Comparison of ENCODE assay signal across 1 cellular context in the genomic region with DNA sequence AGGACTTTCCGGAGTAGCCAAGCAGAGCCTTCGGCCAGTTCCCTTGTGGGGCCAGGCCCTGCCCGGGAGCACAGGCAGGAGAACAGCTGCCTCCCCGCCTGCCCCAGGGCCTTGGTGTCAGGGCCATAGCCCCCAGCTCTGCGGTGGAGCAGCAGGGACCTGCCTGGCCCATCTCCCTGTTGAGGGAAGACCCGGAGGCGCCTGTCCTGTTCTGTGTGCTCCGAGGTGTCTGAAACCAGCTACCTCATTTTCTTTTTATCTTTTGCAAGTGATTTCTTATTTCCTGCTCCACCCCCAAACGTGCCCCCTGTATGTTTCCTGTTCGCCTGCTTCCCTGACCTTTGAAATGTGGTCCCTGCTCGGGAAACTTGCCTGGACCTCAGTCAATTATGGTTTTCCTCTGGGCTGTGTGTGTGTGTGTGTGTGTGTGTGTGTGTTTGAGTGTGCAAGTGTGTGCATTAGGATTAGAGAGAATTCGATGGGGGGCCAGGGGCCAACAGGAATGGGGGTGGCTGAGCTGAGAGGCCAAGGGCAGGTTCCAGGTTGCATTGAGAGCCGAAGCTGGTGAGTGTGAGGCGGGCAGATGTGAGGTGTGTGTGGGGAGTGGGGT.
TF ChIP-seq lines count a peak whose summit lies in the region.

No MANE protein-coding gene starts in this region.

TF ChIP-seq in HepG2, 621 proteins besides CTCF, POLR2A, EP300 and RAD21 (continues in another document):
- TF ChIP-seq ZMYM4 (CRISPR knock-in tag; IDR thresholded peaks at IDR 0.05), result peak; percentile 59; the same call in 1 of the 2 replicates
- TF ChIP-seq FOXP1 (IDR thresholded peaks at IDR 0.05), result 0 out of 2 replicates have a peak, but pooled peaks have one; percentile 10
- TF ChIP-seq FOXP1 (CRISPR knock-in tag; IDR thresholded peaks at IDR 0.05), result peak; percentile 59; the same call in 1 of the 2 replicates
- TF ChIP-seq ZNF563 (CRISPR knock-in tag; IDR thresholded peaks at IDR 0.05), result peak; percentile 51; the same call in 1 of the 2 replicates
- TF ChIP-seq ARID5B (CRISPR knock-in tag; IDR thresholded peaks at IDR 0.05), result peak; percentile 57; the same call in 1 of the 2 replicates
- TF ChIP-seq JUNB (CRISPR knock-in tag; IDR thresholded peaks at IDR 0.05; ENCODE audit: borderline replicate concordance), result peak; percentile 78; the same call in 1 of the 2 replicates
- TF ChIP-seq REPIN1 (CRISPR knock-in tag; IDR thresholded peaks at IDR 0.05; ENCODE audit: borderline replicate concordance, low read depth), result peak; percentile 75; the same call in 1 of the 2 replicates
- peak; percentile 94; the same call in 1 of the 2 replicates for TF ChIP-seq ZBTB20 (CRISPR knock-in tag; IDR thresholded peaks at IDR 0.05; ENCODE audit: borderline replicate concordance, low read depth)
- 0 out of 2 replicates have a peak, but pooled peaks have one; percentile 39 for TF ChIP-seq GATAD1 (CRISPR knock-in tag; IDR thresholded peaks at IDR 0.05)
- 0 out of 2 replicates have a peak, but pooled peaks have one; percentile 7 for TF ChIP-seq BCL6 (CRISPR knock-in tag; IDR thresholded peaks at IDR 0.05)
- no peak for TF ChIP-seq ZNF780A (CRISPR knock-in tag; IDR thresholded peaks at IDR 0.05)
- TF ChIP-seq KDM5B (CRISPR knock-in tag; IDR thresholded peaks at IDR 0.05; ENCODE audit: borderline replicate concordance), result peak; percentile 50; the same call in 1 of the 2 replicates
- TF ChIP-seq KDM4B (CRISPR knock-in tag; IDR thresholded peaks at IDR 0.05), result 0 out of 2 replicates have a peak, but pooled peaks have one; percentile 24
- TF ChIP-seq RCOR2 (CRISPR knock-in tag; IDR thresholded peaks at IDR 0.05), result peak; percentile 53; the same call in 1 of the 2 replicates
- peak; percentile 59; the same call in 1 of the 2 replicates for TF ChIP-seq TMF1 (CRISPR knock-in tag; IDR thresholded peaks at IDR 0.05; ENCODE audit: low read depth)
- TF ChIP-seq, protein P1, sequence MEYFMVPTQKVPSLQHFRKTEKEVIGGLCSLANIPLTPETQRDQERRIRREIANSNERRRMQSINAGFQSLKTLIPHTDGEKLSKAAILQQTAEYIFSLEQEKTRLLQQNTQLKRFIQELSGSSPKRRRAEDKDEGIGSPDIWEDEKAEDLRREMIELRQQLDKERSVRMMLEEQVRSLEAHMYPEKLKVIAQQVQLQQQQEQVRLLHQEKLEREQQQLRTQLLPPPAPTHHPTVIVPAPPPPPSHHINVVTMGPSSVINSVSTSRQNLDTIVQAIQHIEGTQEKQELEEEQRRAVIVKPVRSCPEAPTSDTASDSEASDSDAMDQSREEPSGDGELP (IDR thresholded peaks at IDR 0.05; ENCODE audit: borderline replicate concordance, low read depth), result 0 out of 2 replicates have a peak, but pooled peaks have one; percentile 44
- peak; percentile 49; the same call in 1 of the 2 replicates for TF ChIP-seq ZSCAN25 (CRISPR knock-in tag; IDR thresholded peaks at IDR 0.05)
- no peak for TF ChIP-seq SYNCRIP (IDR thresholded peaks at IDR 0.05; ENCODE audit: insufficient read depth, low read depth, low read length)
- peak; percentile 50; the same call in 1 of the 2 replicates for TF ChIP-seq ZNF768 (CRISPR knock-in tag; IDR thresholded peaks at IDR 0.05)
- TF ChIP-seq, protein P2, sequence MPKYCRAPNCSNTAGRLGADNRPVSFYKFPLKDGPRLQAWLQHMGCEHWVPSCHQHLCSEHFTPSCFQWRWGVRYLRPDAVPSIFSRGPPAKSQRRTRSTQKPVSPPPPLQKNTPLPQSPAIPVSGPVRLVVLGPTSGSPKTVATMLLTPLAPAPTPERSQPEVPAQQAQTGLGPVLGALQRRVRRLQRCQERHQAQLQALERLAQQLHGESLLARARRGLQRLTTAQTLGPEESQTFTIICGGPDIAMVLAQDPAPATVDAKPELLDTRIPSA (CRISPR knock-in tag; IDR thresholded peaks at IDR 0.05; ENCODE audit: borderline replicate concordance), result no peak
- no peak for TF ChIP-seq ZNF616 (CRISPR knock-in tag; IDR thresholded peaks at IDR 0.05; ENCODE audit: low read depth)
- TF ChIP-seq NR2F2 (IDR thresholded peaks at IDR 0.05; ENCODE audit: borderline replicate concordance, low read depth), result peak; percentile 74; the same call in 1 of the 2 replicates
- no peak for TF ChIP-seq SOX6 (IDR thresholded peaks at IDR 0.05)
- peak; percentile 86 for TF ChIP-seq SOX6 (CRISPR knock-in tag; IDR thresholded peaks at IDR 0.05)
- TF ChIP-seq GMEB1 (CRISPR knock-in tag; IDR thresholded peaks at IDR 0.05; ENCODE audit: borderline replicate concordance), result peak; percentile 49; the same call in 1 of the 2 replicates
- TF ChIP-seq, protein P3, sequence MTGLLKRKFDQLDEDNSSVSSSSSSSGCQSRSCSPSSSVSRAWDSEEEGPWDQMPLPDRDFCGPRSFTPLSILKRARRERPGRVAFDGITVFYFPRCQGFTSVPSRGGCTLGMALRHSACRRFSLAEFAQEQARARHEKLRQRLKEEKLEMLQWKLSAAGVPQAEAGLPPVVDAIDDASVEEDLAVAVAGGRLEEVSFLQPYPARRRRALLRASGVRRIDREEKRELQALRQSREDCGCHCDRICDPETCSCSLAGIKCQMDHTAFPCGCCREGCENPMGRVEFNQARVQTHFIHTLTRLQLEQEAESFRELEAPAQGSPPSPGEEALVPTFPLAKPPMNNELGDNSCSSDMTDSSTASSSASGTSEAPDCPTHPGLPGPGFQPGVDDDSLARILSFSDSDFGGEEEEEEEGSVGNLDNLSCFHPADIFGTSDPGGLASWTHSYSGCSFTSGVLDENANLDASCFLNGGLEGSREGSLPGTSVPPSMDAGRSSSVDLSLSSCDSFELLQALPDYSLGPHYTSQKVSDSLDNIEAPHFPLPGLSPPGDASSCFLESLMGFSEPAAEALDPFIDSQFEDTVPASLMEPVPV (CRISPR knock-in tag; IDR thresholded peaks at IDR 0.05), result 0 out of 2 replicates have a peak, but pooled peaks have one; percentile 37
- TF ChIP-seq ZNF12 (CRISPR knock-in tag; IDR thresholded peaks at IDR 0.05), result no peak
- TF ChIP-seq KMT2A (CRISPR knock-in tag; IDR thresholded peaks at IDR 0.05), result peak; percentile 55; the same call in 1 of the 2 replicates
- peak; percentile 89 for TF ChIP-seq MEF2D (CRISPR knock-in tag; IDR thresholded peaks at IDR 0.05)
- no peak for TF ChIP-seq XBP1 (CRISPR knock-in tag; IDR thresholded peaks at IDR 0.05)
- peak; percentile 24; the same call in 1 of the 2 replicates for TF ChIP-seq MAZ (IDR thresholded peaks at IDR 0.05; ENCODE audit: borderline replicate concordance, low read depth, low read length)
- no peak for TF ChIP-seq MAZ (CRISPR knock-in tag; IDR thresholded peaks at IDR 0.05; ENCODE audit: low read depth)
- TF ChIP-seq ZNF431 (CRISPR knock-in tag; IDR thresholded peaks at IDR 0.05; ENCODE audit: borderline replicate concordance, low read depth), result peak; percentile 64; the same call in 1 of the 2 replicates
- TF ChIP-seq SKIL (CRISPR knock-in tag; IDR thresholded peaks at IDR 0.05; ENCODE audit: borderline replicate concordance), result peak; percentile 84
- TF ChIP-seq ZNF44 (CRISPR knock-in tag; IDR thresholded peaks at IDR 0.05), result 0 out of 2 replicates have a peak, but pooled peaks have one; percentile 2
- peak; percentile 87 for TF ChIP-seq ZNF609 (CRISPR knock-in tag; IDR thresholded peaks at IDR 0.05; ENCODE audit: borderline replicate concordance)
- 0 out of 2 replicates have a peak, but pooled peaks have one; percentile 58 for TF ChIP-seq ZNF766 (CRISPR knock-in tag; IDR thresholded peaks at IDR 0.05; ENCODE audit: borderline replicate concordance)
